In genomic region chr1:92949937-92950817, GRCh38 we compare ENCODE assay signal across 9 cellular contexts. TPM values are rescaled to one million over a fixed set of nuclear protein-coding genes. Genes with fewer than 3 reads are reported as not detected.
DNase-seq lines count a peak whose midpoint lies in the region; ATAC-seq lines count a peak whose summit lies in the region.
"Had no signal": no experiment of that assay in that cellular context is flagged by ENCODE, and none has a peak within 500 bp of the region (broad histone marks: within the 10 kb centered on the region; RNA-seq: fewer than 3 reads in every experiment).

No MANE protein-coding gene starts in this region.

- H3K36me3 ChIP-seq in mesenchymal stem cell (ENCODE audit: control insufficient read depth in 1 of 2, insufficient read depth in 2 of 2, low read depth in 1 of 2, low read length in 2 of 2), result no peaks in the 10 kb centered on the region

- 58% methylated on average over 7 of the region's 7 CpGs for WGBS in mesenchymal stem cell

- H3K4ac ChIP-seq in mesenchymal stem cell (ENCODE audit: low read depth in 1 of 2, low read length in 2 of 2), result no peak overlapping the region

- H3K9me3 ChIP-seq in mesenchymal stem cell (ENCODE audit: control insufficient read depth, low read length), result no peaks in the 10 kb centered on the region

- no peak overlapping the region for H3K14ac ChIP-seq in mesenchymal stem cell (ENCODE audit: low read length in 2 of 2)

- no peak overlapping the region for H2BK15ac ChIP-seq in mesenchymal stem cell (ENCODE audit: low read depth, poor library complexity, severe bottlenecking)

- no peak overlapping the region for H2BK5ac ChIP-seq in mesenchymal stem cell (ENCODE audit: low read depth, low read length, poor library complexity, severe bottlenecking)

- H4K8ac ChIP-seq in mesenchymal stem cell (ENCODE audit: low read length), result no peak overlapping the region

- H3K79me1 ChIP-seq in mesenchymal stem cell (replicated peaks; ENCODE audit: low read length, poor library complexity, severe bottlenecking), result peaks cover 1% of the 10 kb centered on the region

- ATAC-seq in HG02852 (IDR thresholded peaks at IDR 0.05; ENCODE audit: unreplicated experiment), result peak; percentile 46
- no peak for ATAC-seq in HG03159 (IDR thresholded peaks at IDR 0.05; ENCODE audit: unreplicated experiment)
- no peak for ATAC-seq in GM21576 (IDR thresholded peaks at IDR 0.05; ENCODE audit: unreplicated experiment)

- peak overlapping the region; percentile 58 for H3K9ac ChIP-seq in mesenchymal stem cell (ENCODE audit: low read length)

- no peaks in the 10 kb centered on the region for H3K27me3 ChIP-seq in mesenchymal stem cell (ENCODE audit: control insufficient read depth in 1 of 2, insufficient read depth in 1 of 2, low read length in 2 of 2)

- no peak overlapping the region for H2BK12ac ChIP-seq in mesenchymal stem cell (ENCODE audit: low read length in 2 of 2)

- no peak overlapping the region for H2BK120ac ChIP-seq in mesenchymal stem cell (ENCODE audit: low read depth, low read length)

- peak overlapping the region in 1 of 2 experiments; percentile 39 for H3K18ac ChIP-seq in mesenchymal stem cell (ENCODE audit: low read depth in 1 of 2, low read length in 2 of 2)

- H4K91ac ChIP-seq in mesenchymal stem cell (ENCODE audit: low read length), result no peak overlapping the region

- H3K4me1 ChIP-seq in mesenchymal stem cell (ENCODE audit: control insufficient read depth, insufficient read depth, low read depth, low read length), result no peaks in the 10 kb centered on the region

- H2AK5ac ChIP-seq in mesenchymal stem cell (ENCODE audit: low read length, severe bottlenecking), result no peak overlapping the region

- peak overlapping the region in 1 of 2 experiments; percentile 50 for H3K4me3 ChIP-seq in mesenchymal stem cell (ENCODE audit: insufficient read depth in 1 of 2, low read depth in 1 of 2, low read length in 2 of 2)
- H3K4me3 ChIP-seq: SK-N-MC had no signal

- peak; percentile 92 for DNase-seq in EH (ENCODE audit: low read depth)
- peak; percentile 70 for DNase-seq in mesenchymal stem cell
- no peak for DNase-seq in T-helper 2 cell
- DNase-seq in SHP77 treated with DMSO at 0.1 percent for 48 hours (lab: John Stamatoyannopoulos, UW), result no peak

- no peak overlapping the region for H3K4me2 ChIP-seq in mesenchymal stem cell (ENCODE audit: low read length, poor library complexity, severe bottlenecking)

- H3K27ac ChIP-seq in angular gyrus (ENCODE audit: low read depth, low read length) (peak overlapping the region; percentile 78), mesenchymal stem cell (ENCODE audit: low read length, poor library complexity, severe bottlenecking) (no peak overlapping the region)
- H3K27ac ChIP-seq: SK-N-MC had no signal

- H3K23ac ChIP-seq in mesenchymal stem cell (ENCODE audit: low read length in 2 of 2), result peak overlapping the region in 1 of 2 experiments; percentile 59

- no peak overlapping the region for H2AFZ ChIP-seq in mesenchymal stem cell (ENCODE audit: low read depth, low read length)

RNA-seq across cellular contexts. Expression of gene DIPK1A, which starts 11.1 kb away (rescaled TPM):
- 10.2 TPM for polyA plus RNA-seq in mesenchymal stem cell (2013, experiment 1 of 2)
- 10.1 TPM for polyA plus RNA-seq in mesenchymal stem cell (2013, experiment 2 of 2)

Comparison
In these comparisons a context has a peak if more than half of its experiments do, and no peak if none do; other contexts are left out.
1. DNase-seq: peak in EH (single experiment) and mesenchymal stem cell (single experiment); none in T-helper 2 cell (0 of 5) and SHP77 treated with DMSO at 0.1 percent for 48 hours (single experiment).